ENCODE assay signal across 19 cellular contexts in the genomic region with DNA sequence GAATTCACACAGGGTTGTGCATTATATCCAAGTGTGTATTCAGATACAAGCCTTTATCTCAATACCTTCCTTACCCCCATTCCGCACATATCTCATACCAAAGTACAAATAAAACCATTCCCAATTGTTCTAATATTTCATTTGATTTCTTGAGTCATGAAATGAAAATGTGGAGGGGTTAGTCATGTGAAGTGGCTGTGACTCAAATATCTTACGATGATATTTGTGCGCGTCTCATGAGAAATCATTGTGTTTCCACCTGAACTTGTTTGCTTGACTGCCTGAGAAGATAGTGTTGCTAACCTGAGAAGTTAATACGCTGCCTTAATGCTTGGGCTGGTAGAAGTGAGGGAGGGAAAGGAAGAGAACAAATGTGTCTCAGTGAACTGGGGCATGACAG. TPM values are rescaled to one million over a fixed set of nuclear protein-coding genes. Genes with fewer than 3 reads are reported as not detected.
DNase-seq lines count a peak whose midpoint lies in the region; ATAC-seq and TF ChIP-seq lines count a peak whose summit lies in the region.
"Had no signal": no experiment of that assay in that cellular context is flagged by ENCODE, and none has a peak within 500 bp of the region (broad histone marks: within the 10 kb centered on the region; RNA-seq: fewer than 3 reads in every experiment).

No MANE protein-coding gene starts in this region.

- H3K4me3 Mint-ChIP-seq in MCF 10A (ENCODE audit: unreplicated experiment): no peak overlapping the region
- H3K4me3 Mint-ChIP-seq: activated T-helper 17 cell treated with anti-CD3 and anti-CD28 coated beads, Interleukin-2, amount 50 U/mL, for 72 hours had no signal

- peak; percentile 67 for DNase-seq in HPDE6-E6E7 (ENCODE audit: extremely low spot score)
- DNase-seq in MCF 10A (ENCODE audit: unreplicated experiment): peak; percentile 47
- DNase-seq in kidney tubule cell (ENCODE audit: low spot score): peak; percentile 57
- DNase-seq in stimulated activated CD4-positive, alpha-beta T cell treated with anti-CD3 and anti-CD28 coated beads, Interleukin-4, amount 100 ng/mL, for 1 hour: no peak
- DNase-seq in OCI-M1 (lab: John Stamatoyannopoulos, UW): no peak
- DNase-seq in NOMO-1 treated with DMSO at 0.1 percent for 48 hours (lab: John Stamatoyannopoulos, UW; ENCODE audit: unreplicated experiment): no peak
- DNase-seq: activated CD4-positive, alpha-beta T cell treated with anti-CD3 and anti-CD28 coated beads for 1 hour; caudate nucleus; DMS153; NCI-H1694; NCI-H510A; sigmoid colon; T1000 had no signal

- H3K9me3 Mint-ChIP-seq in MCF 10A (ENCODE audit: unreplicated experiment): no peaks in the 10 kb centered on the region
- H3K9me3 Mint-ChIP-seq: activated T-helper 17 cell treated with anti-CD3 and anti-CD28 coated beads, Interleukin-2, amount 50 U/mL, for 72 hours had no signal

- H3K27me3 Mint-ChIP-seq in MCF 10A (ENCODE audit: insufficient read depth, unreplicated experiment): no peaks in the 10 kb centered on the region
- H3K27me3 Mint-ChIP-seq: activated T-helper 17 cell treated with anti-CD3 and anti-CD28 coated beads, Interleukin-2, amount 50 U/mL, for 72 hours had no signal

- H3K27ac Mint-ChIP-seq in MCF 10A (ENCODE audit: low read depth, unreplicated experiment): no peak overlapping the region
- H3K27ac Mint-ChIP-seq: activated T-helper 17 cell treated with anti-CD3 and anti-CD28 coated beads, Interleukin-2, amount 50 U/mL, for 72 hours had no signal

- POLR2A ChIA-PET in MCF 10A (lab: Yijun Ruan, JAX): interaction anchor here (0.6 to 2.3 kb wide), 7 partner anchors 8 to 176 kb away, joined by 3 to 9 read pairs (median 5); a partner anchor contains a TSS

- CTCF ChIA-PET in MCF 10A (lab: Yijun Ruan, JAX): interaction anchor here (0.7 to 5.8 kb wide), 27 partner anchors 8 to 321 kb away, joined by 3 to 131 read pairs (median 5); a partner anchor contains a TSS

- intact Hi-C loops in MCF 10A (cut with micrococcal nuclease): loop anchor here (1.0 to 10.0 kb wide), 4 partner anchors 35 to 411 kb away; no protein-coding TSS in a partner anchor

- TF ChIP-seq CTCF in MCF 10A (IDR thresholded peaks at IDR 0.05; ENCODE audit: unreplicated experiment): no peak

- H3K36me3 Mint-ChIP-seq in MCF 10A (ENCODE audit: insufficient read depth, unreplicated experiment): no peaks in the 10 kb centered on the region

- no TSS peak for BruUV-seq in MCF 10A (replicated peaks; lab: Mats Ljungman, UMichigan)

- peaks cover 32% of the 10 kb centered on the region for H3K4me1 Mint-ChIP-seq in MCF 10A (ENCODE audit: insufficient read depth, unreplicated experiment)
- H3K4me1 Mint-ChIP-seq: activated T-helper 17 cell treated with anti-CD3 and anti-CD28 coated beads, Interleukin-2, amount 50 U/mL, for 72 hours had no signal

- ATAC-seq in GM21723 (IDR thresholded peaks at IDR 0.05; ENCODE audit: unreplicated experiment): no peak
- ATAC-seq: activated T-helper 17 cell treated with anti-CD3 and anti-CD28 coated beads, Interleukin-2, amount 50 U/mL, for 72 hours had no signal

RNA-seq across cellular contexts. Expression of a gene that starts 7.0 kb away (rescaled TPM):
- total RNA-seq in MCF 10A (2022): 0.89 and 1.2 TPM in 2 replicates
- total RNA-seq: SK-MEL-5 had no signal

RNA-seq across cellular contexts. Expression of a gene that starts 27.6 kb away (rescaled TPM):
- total RNA-seq in MCF 10A (2022): not detected in 2 replicates
- total RNA-seq: activated T-helper 17 cell treated with anti-CD3 and anti-CD28 coated beads, Interleukin-2, amount 50 U/mL, for 72 hours; fibroblast of lung; hepatocyte; kidney epithelial cell; sigmoid colon; SK-MEL-5 had no signal

RNA-seq across cellular contexts. Expression of a gene that starts 34.6 kb away (rescaled TPM):
- 168 and 260 TPM in 2 replicates for total RNA-seq in MCF 10A (2022)

RNA-seq across cellular contexts. Expression of a gene that starts 53.2 kb away (rescaled TPM):
- 0.19 and 0.25 TPM in 2 replicates for total RNA-seq in MCF 10A (2022)
- total RNA-seq: SK-MEL-5 had no signal

Comparison
In these comparisons a context has a peak if more than half of its experiments do, and no peak if none do; other contexts are left out.
1. DNase-seq: peak in HPDE6-E6E7 (single experiment), MCF 10A (single experiment) and kidney tubule cell (single experiment); none in stimulated activated CD4-positive, alpha-beta T cell treated with anti-CD3 and anti-CD28 coated beads, Interleukin-4, amount 100 ng/mL, for 1 hour (single experiment), OCI-M1 (single experiment) and NOMO-1 treated with DMSO at 0.1 percent for 48 hours (single experiment).